8 cellular contexts compared by ENCODE assay signal in the genomic region with DNA sequence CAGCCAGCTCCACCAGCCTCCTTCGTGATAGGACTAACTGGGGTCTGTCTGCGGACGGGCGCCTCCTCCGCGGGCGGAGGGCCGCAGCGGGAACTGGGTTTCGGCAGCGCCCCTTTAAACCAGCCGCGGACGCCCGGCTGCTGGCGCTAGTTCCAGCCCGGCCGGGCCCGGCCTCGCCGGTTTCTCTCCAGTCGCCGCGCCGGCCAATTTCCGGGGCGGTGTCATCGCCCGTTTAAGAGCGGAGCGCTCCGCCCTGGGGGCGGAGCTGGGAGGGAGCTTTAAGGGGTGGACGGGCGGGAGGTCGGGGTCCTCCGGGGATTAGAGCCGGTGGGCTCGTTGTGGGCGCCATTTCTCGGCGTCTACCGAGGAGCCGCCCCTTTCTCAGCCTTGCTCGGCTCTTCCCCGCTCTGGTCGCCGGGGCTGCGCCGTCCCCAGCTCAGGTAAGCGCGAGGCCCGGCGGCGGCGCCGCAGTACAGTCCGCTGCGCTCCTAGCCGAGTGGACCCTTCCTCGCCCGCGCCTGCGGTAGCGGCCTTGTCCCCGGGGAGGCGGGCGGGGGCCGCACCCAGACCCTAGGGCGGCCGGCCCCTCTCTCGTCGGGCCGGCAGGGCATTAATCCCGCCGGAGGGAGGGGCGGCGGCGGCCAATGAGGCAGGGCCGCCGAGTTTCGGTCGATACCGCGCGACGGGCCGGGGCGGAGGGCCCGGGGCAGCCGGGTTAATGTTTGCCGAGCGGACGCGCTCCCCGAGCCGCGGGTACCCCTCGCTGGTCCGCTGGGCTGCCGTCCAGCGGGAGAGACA. TPM values are rescaled to one million over a fixed set of nuclear protein-coding genes. Genes with fewer than 3 reads are reported as not detected.
DNase-seq lines count a peak whose midpoint lies in the region; ATAC-seq and TF ChIP-seq lines count a peak whose summit lies in the region.

Gene EPB41L5, plus strand, starts transcription at position 307 of the 798 bp plus-strand sequence. CDS start 6,008 bp downstream, outside the sequence.

- ATAC-seq in GM21367 (IDR thresholded peaks at IDR 0.05; ENCODE audit: unreplicated experiment) (peak; percentile 96), mucosa of descending colon (peak; percentile 99)

- DNase-seq in COR-L47 (lab: John Stamatoyannopoulos, UW) (peak; percentile 89), HT1080 (ENCODE audit: low read depth) (peak; percentile 91), NT2/D1 (ENCODE audit: low read depth, low spot score) (peak; percentile 95), epithelial cell of esophagus (ENCODE audit: low read depth) (peak; percentile 97), mucosa of descending colon (peak; percentile 94 to 95 (median 95))
- DNase-seq in activated CD8-positive, alpha-beta memory T cell treated with anti-CD3 and anti-CD28 coated beads, Interleukin-2, amount 50 U/mL, for 48 hours, result peak; percentile 92
- DNase-seq in stimulated activated CD8-positive, alpha-beta memory T cell treated with anti-CD3 and anti-CD28 coated beads, Interleukin-4, amount 100 ng/mL, for 1 hour (ENCODE audit: low read depth in 2 of 2, low spot score in 1 of 2), result peak; percentile 56 to 62

- H3K27me3 ChIP-seq in NT2/D1 (ENCODE audit: insufficient read depth, insufficient read length), result peaks cover 18% of the 10 kb centered on the region

- H3K4me1 ChIP-seq in NT2/D1 (ENCODE audit: insufficient read depth, insufficient read length) (no peaks in the 10 kb centered on the region), mucosa of descending colon (ENCODE audit: low read depth) (no peaks in the 10 kb centered on the region)

- intact Hi-C loops in mucosa of descending colon (cut with DNase I, micrococcal nuclease), result no loop called here

- TF ChIP-seq CTCF in epithelial cell of esophagus (IDR thresholded peaks at IDR 0.05; ENCODE audit: insufficient read depth, low read depth, low read length, missing control alignments) (no peak), mucosa of descending colon (IDR thresholded peaks at IDR 0.05) (no peak)

- H3K4me3 ChIP-seq in NT2/D1 (ENCODE audit: insufficient read length, low read depth) (peak within 1 kb of the TSS; percentile 55), epithelial cell of esophagus (ENCODE audit: low read length) (peak within 1 kb of the TSS; percentile 81), mucosa of descending colon (peak within 1 kb of the TSS; percentile 93)

- no peaks in the 10 kb centered on the region for H3K9me3 ChIP-seq in NT2/D1 (ENCODE audit: insufficient read depth, low read length)
- no peaks in the 10 kb centered on the region for H3K9me3 ChIP-seq in mucosa of descending colon

- peak within 1 kb of the TSS; percentile 92 for H3K9ac ChIP-seq in NT2/D1 (ENCODE audit: insufficient read length, low read depth)

- H3K36me3 ChIP-seq in NT2/D1 (ENCODE audit: insufficient read depth, insufficient read length, low read length) (no peaks in the 10 kb centered on the region), mucosa of descending colon (ENCODE audit: low read depth) (no peaks in the 10 kb centered on the region)

RNA-seq across cellular contexts. Expression of gene EPB41L5, which starts in this region (rescaled TPM):
- 4.0 and 5.0 TPM in 2 replicates for total RNA-seq in HT1080 (2014; rRNA removed; shearing (Covaris generic))
- polyA plus RNA-seq in HT1080 (2015; cell fraction: cytosol; rRNA removed), result 1.8 and 3.0 TPM in 2 replicates
- polyA plus RNA-seq in HT1080 (2015; cell fraction: nucleus; rRNA removed), result 2.4 and 2.6 TPM in 2 replicates
- total RNA-seq in mucosa of descending colon, result 10 to 100 TPM; 22.6 to 36.7 (median 27.8) TPM

Comparison
In these comparisons a context has a peak if more than half of its experiments do, and no peak if none do; other contexts are left out.
1. Peak in every context shown above with its lines: DNase-seq, ATAC-seq and H3K4me3 ChIP-seq.